Comparison of ENCODE assay signal across 8 cellular contexts in the genomic region with DNA sequence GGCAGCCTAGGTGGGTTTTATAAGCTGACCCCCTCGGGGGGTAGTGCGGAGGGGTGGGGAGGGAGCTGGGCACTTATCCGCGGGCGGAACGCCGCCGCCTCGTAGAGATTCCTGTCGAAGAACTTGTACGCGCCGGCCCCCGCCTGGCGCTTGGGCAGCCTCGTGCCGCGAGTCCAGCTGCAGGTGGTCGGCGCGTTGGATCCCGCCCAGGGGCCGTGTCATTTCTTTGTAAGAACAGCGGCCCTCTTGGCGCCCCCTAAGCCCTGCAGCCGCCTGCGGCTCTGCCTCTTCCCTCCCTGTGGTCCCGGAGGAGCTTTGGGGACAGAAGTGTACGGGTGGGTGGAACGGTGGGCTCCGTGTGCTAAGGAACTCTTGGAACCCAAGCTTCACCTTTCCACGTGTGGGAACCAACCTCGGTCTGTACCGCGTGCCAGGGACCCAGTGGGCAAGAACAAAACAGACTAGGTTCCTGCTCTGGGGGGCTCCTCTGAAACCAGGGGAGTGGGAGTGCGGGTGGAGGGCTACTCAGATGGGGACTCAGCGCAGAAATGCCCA. TPM values are rescaled to one million over a fixed set of nuclear protein-coding genes. Genes with fewer than 3 reads are reported as not detected.
DNase-seq lines count a peak whose midpoint lies in the region; ATAC-seq, FAIRE-seq and TF ChIP-seq lines count a peak whose summit lies in the region.

No MANE protein-coding gene starts in this region.

- no peaks in the 10 kb centered on the region for H3K9me3 ChIP-seq in right atrium auricular region
- no peaks in the 10 kb centered on the region for H3K9me3 ChIP-seq in sigmoid colon

- peak overlapping the region; percentile 64 for H3K4me3 Mint-ChIP-seq in activated T-cell treated with anti-CD3 and anti-CD28 coated beads, Interleukin-2, amount 50 U/mL, for 4 hours

- H3K4me3 ChIP-seq in right atrium auricular region (peak overlapping the region; percentile 62 to 71), sigmoid colon (peak overlapping the region; percentile 41 to 86 (median 66))

- no peak for ATAC-seq in activated T-cell treated with anti-CD3 and anti-CD28 coated beads, Interleukin-2, amount 50 U/mL, for 4 hours
- no peak for ATAC-seq in GM21515 (IDR thresholded peaks at IDR 0.05; ENCODE audit: unreplicated experiment)

- no peak for TF ChIP-seq POLR2A in sigmoid colon (IDR thresholded peaks at IDR 0.05)

- H3K36me3 ChIP-seq in right atrium auricular region = no peaks in the 10 kb centered on the region
- no peaks in the 10 kb centered on the region for H3K36me3 ChIP-seq in sigmoid colon

- no peaks in the 10 kb centered on the region for H3K27me3 ChIP-seq in right atrium auricular region
- no peaks in the 10 kb centered on the region for H3K27me3 ChIP-seq in sigmoid colon

- peaks cover 7% of the 10 kb centered on the region for H3K4me1 Mint-ChIP-seq in activated T-cell treated with anti-CD3 and anti-CD28 coated beads, Interleukin-2, amount 50 U/mL, for 4 hours (ENCODE audit: low read depth)

- no peaks in the 10 kb centered on the region for H3K36me3 Mint-ChIP-seq in activated T-cell treated with anti-CD3 and anti-CD28 coated beads, Interleukin-2, amount 50 U/mL, for 4 hours (ENCODE audit: insufficient read depth)

- TF ChIP-seq CTCF in right atrium auricular region (IDR thresholded peaks at IDR 0.05) (no peak), sigmoid colon (IDR thresholded peaks at IDR 0.05) (no peak)

- 9 to 13% methylated on average over 37 of the region's 37 CpGs for WGBS in sigmoid colon, 2 donors

- FAIRE-seq in HTR-8/SVneo (lab: Jason Lieb, UNC) = no peak

- intact Hi-C loops in sigmoid colon (cut with DNase I) = loop anchor here (5.0 kb wide), 4 partner anchors 64 to 299 kb away; a partner anchor contains a TSS

- peaks cover 23% of the 10 kb centered on the region for H3K27me3 Mint-ChIP-seq in activated T-cell treated with anti-CD3 and anti-CD28 coated beads, Interleukin-2, amount 50 U/mL, for 4 hours (ENCODE audit: low read depth)

- peak; percentile 12 for DNase-seq in HCEC 1CT
- DNase-seq in activated T-cell treated with anti-CD3 and anti-CD28 coated beads, Interleukin-2, amount 50 U/mL, for 4 hours = no peak
- DNase-seq in right atrium auricular region (ENCODE audit: low spot score) = no peak
- peak; percentile 73 for DNase-seq in sigmoid colon
- no peak for DNase-seq in HuH-7 (ENCODE audit: low spot score)
- no peak for DNase-seq in MV-4-11 (lab: John Stamatoyannopoulos, UW)
- DNase-seq in HTR-8/SVneo (ENCODE audit: insufficient read length, low spot score) = no peak

- H3K27ac ChIP-seq in right atrium auricular region (peak overlapping the region; percentile 87 to 90), sigmoid colon (peak overlapping the region; percentile 88 to 94 (median 92))

- TF ChIP-seq EP300 in sigmoid colon (IDR thresholded peaks at IDR 0.05) = no peak

- H3K4me1 ChIP-seq in right atrium auricular region (peaks cover 0 to 43% of the 10 kb centered on the region in 2 donors), sigmoid colon (peaks cover 0 to 46% (median 42%) of the 10 kb centered on the region in 4 donors)

- H3K9me3 Mint-ChIP-seq in activated T-cell treated with anti-CD3 and anti-CD28 coated beads, Interleukin-2, amount 50 U/mL, for 4 hours = no peaks in the 10 kb centered on the region

RNA-seq across cellular contexts. Expression of a gene that starts 1.2 kb away (rescaled TPM):
- total RNA-seq in activated T-cell treated with anti-CD3 and anti-CD28 coated beads, Interleukin-2, amount 50 U/mL, for 4 hours = 1 to 10 TPM; 3.7 to 6.3 (median 5.9) TPM
- total RNA-seq in right atrium auricular region = 100 to 1,000 TPM in 1 of 2 donors, 10 to 100 TPM in 1; 77.4 to 103 TPM
- total RNA-seq in sigmoid colon = 10 to 100 TPM in 3 of 4 donors, 1 to 10 TPM in 1; 7.2 to 30.7 (median 23.7) TPM
- 10 to 100 TPM in 1 of 3 donors, 1 to 10 TPM in 2; 3.0 to 15.8 (median 7.2) TPM for polyA plus RNA-seq in sigmoid colon

Comparison
In these comparisons a context has a peak if more than half of its experiments do, and no peak if none do; other contexts are left out.
1. DNase-seq: peak in HCEC 1CT (single experiment) and sigmoid colon (single experiment); none in activated T-cell treated with anti-CD3 and anti-CD28 coated beads, Interleukin-2, amount 50 U/mL, for 4 hours (single experiment), right atrium auricular region (single experiment), HuH-7 (single experiment), MV-4-11 (single experiment) and HTR-8/SVneo (single experiment).